Comparison of ENCODE assay signal across 18 cellular contexts in genomic region chr11:11940551-11940950, GRCh38.
DNase-seq lines count a peak whose midpoint lies in the region; ATAC-seq, FAIRE-seq and TF ChIP-seq lines count a peak whose summit lies in the region.
"Had no signal": no experiment of that assay in that cellular context is flagged by ENCODE, and none has a peak within 500 bp of the region (broad histone marks: within the 10 kb centered on the region; RNA-seq: fewer than 3 reads in every experiment).

No MANE protein-coding gene starts in this region.

- CTCF ChIA-PET in MCF 10A (lab: Yijun Ruan, JAX) (interaction anchor here (1.1 to 1.4 kb wide), 2 partner anchors 26 to 104 kb away, joined by 4 to 6 read pairs; no protein-coding TSS in a partner anchor), mammary epithelial cell (lab: Charles Lee; ENCODE audit: low non-redundant PET) (no interaction called here), H1 (lab: Charles Lee; ENCODE audit: partially characterized antibody) (interaction anchor here (0.7 kb wide), 1 partner anchor 1306 kb away, joined by 3 read pairs; no protein-coding TSS in a partner anchor)

- H3K4me3 ChIP-seq in mammary epithelial cell (replicated peaks in 1 of 3; ENCODE audit: insufficient read depth in 1 of 3, low read depth in 2 of 3, low read length in 3 of 3) (no peak overlapping the region), H1 (ENCODE audit: extremely low read depth in 1 of 4, insufficient read depth in 2 of 4, low read depth in 3 of 4, low read length in 4 of 4) (no peak overlapping the region), upper lobe of left lung (no peak overlapping the region)
- H3K4me3 ChIP-seq: GM12878 had no signal

- DNase-seq in MCF 10A (ENCODE audit: unreplicated experiment) (no peak), mammary epithelial cell (no peak), NCI-H146 treated with DMSO at 0.1 percent for 48 hours (lab: John Stamatoyannopoulos, UW; ENCODE audit: unreplicated experiment) (peak; percentile 47), H1 (ENCODE audit: low read depth in 1 of 2, low spot score in 2 of 2) (no peak), progenitor cell of endocrine pancreas (ENCODE audit: low spot score, unreplicated experiment) (no peak), upper lobe of left lung (no peak), natural killer cell (no peak)
- DNase-seq: DMS53, KBM-7, NCI-H1092, NCI-H1930, NCI-H524 treated with DMSO at 0.1 percent for 48 hours, PC-3 had no signal

- H3K9me3 ChIP-seq in mammary epithelial cell (replicated peaks; ENCODE audit: insufficient read depth, low read length) (no peaks in the 10 kb centered on the region), H1 (ENCODE audit: insufficient read depth in 2 of 2, low read depth in 1 of 2, low read length in 1 of 2) (no peaks in the 10 kb centered on the region), upper lobe of left lung (no peaks in the 10 kb centered on the region)

- H2BK120ac ChIP-seq in H1 (replicated peaks; ENCODE audit: low read depth, low read length), result no peak overlapping the region

- no peaks in the 10 kb centered on the region for H3K79me2 ChIP-seq in mammary epithelial cell (ENCODE audit: insufficient read depth, low read length)
- no peaks in the 10 kb centered on the region for H3K79me2 ChIP-seq in H1 (ENCODE audit: control insufficient read depth in 1 of 2, insufficient read depth in 2 of 2, low read length in 2 of 2)

- H3K27ac ChIP-seq in mammary epithelial cell (ENCODE audit: insufficient read depth, low read depth, low read length), result no peak overlapping the region
- no peak overlapping the region for H3K27ac ChIP-seq in H1 (ENCODE audit: low read depth, low read length)
- no peak overlapping the region for H3K27ac ChIP-seq in upper lobe of left lung
- H3K27ac ChIP-seq: C4-2B had no signal

- H3K4me2 ChIP-seq in mammary epithelial cell (ENCODE audit: insufficient read depth, low read depth, low read length), result no peak overlapping the region
- no peak overlapping the region for H3K4me2 ChIP-seq in H1 (ENCODE audit: insufficient read depth in 1 of 2, low read depth in 2 of 2, low read length in 2 of 2)

- peak overlapping the region; percentile 84 for H3K27ac Mint-ChIP-seq in MCF 10A (ENCODE audit: low read depth, unreplicated experiment)
- H3K27ac Mint-ChIP-seq in progenitor cell of endocrine pancreas, result peak overlapping the region; percentile 47
- H3K27ac Mint-ChIP-seq in natural killer cell, result no peak overlapping the region

- no peak overlapping the region for H4K91ac ChIP-seq in H1 (replicated peaks; ENCODE audit: insufficient read length, low read length)

- H3K4me3 Mint-ChIP-seq in MCF 10A (ENCODE audit: unreplicated experiment) (no peak overlapping the region), progenitor cell of endocrine pancreas (ENCODE audit: low read depth) (no peak overlapping the region), natural killer cell (no peak overlapping the region)

- H3K27me3 ChIP-seq in mammary epithelial cell (ENCODE audit: insufficient read depth, low read length), result no peaks in the 10 kb centered on the region
- no peaks in the 10 kb centered on the region for H3K27me3 ChIP-seq in H1 (replicated peaks in 1 of 4; ENCODE audit: control insufficient read depth in 3 of 4, extremely low read depth in 1 of 4, insufficient read depth in 3 of 4, low read length in 3 of 4)
- no peaks in the 10 kb centered on the region for H3K27me3 ChIP-seq in upper lobe of left lung

- dilution Hi-C loops in mammary epithelial cell (cut with HindIII; ENCODE audit: low sequenced_read_pairs), result no loop called here

- no peak overlapping the region for H3K23ac ChIP-seq in H1 (ENCODE audit: insufficient read length)

- H3K18ac ChIP-seq in H1 (ENCODE audit: extremely low read depth, low read length), result no peak overlapping the region

- H2BK20ac ChIP-seq in H1 (ENCODE audit: low read length), result no peak overlapping the region

- H3K36me3 Mint-ChIP-seq in MCF 10A (ENCODE audit: insufficient read depth, unreplicated experiment), result peaks cover 71% of the 10 kb centered on the region
- H3K36me3 Mint-ChIP-seq in progenitor cell of endocrine pancreas (ENCODE audit: insufficient read depth), result peaks cover 24% of the 10 kb centered on the region
- H3K36me3 Mint-ChIP-seq in natural killer cell, result peaks cover 42% of the 10 kb centered on the region

- no peaks in the 10 kb centered on the region for H3K27me3 Mint-ChIP-seq in MCF 10A (ENCODE audit: insufficient read depth, unreplicated experiment)
- H3K27me3 Mint-ChIP-seq in progenitor cell of endocrine pancreas, result no peaks in the 10 kb centered on the region
- H3K27me3 Mint-ChIP-seq in natural killer cell (ENCODE audit: low read depth in 2 of 2), result no peaks in the 10 kb centered on the region

- POLR2A ChIA-PET in MCF 10A (lab: Yijun Ruan, JAX), result no interaction called here
- POLR2A ChIA-PET in H1 (lab: Charles Lee; ENCODE audit: partially characterized antibody), result no interaction called here

- TF ChIP-seq RAD21 in H1 (IDR thresholded peaks at IDR 0.05 in 1 of 2, conservative IDR thresholded peaks at IDR 0.05 in 1 of 2; ENCODE audit: low read depth in 2 of 2, low read length in 2 of 2), result no peak

- TF ChIP-seq CTCF in MCF 10A (IDR thresholded peaks at IDR 0.05; ENCODE audit: unreplicated experiment) (no peak), mammary epithelial cell (conservative IDR thresholded peaks at IDR 0.05 in 1 of 2, IDR thresholded peaks at IDR 0.05 in 1 of 2; ENCODE audit: extremely low read depth in 1 of 2, insufficient read depth in 1 of 2, low read depth in 1 of 2, low read length in 2 of 2) (no peak), H1 (IDR thresholded peaks at IDR 0.05; ENCODE audit: control extremely low read depth in 1 of 3, insufficient read depth in 1 of 3, low read depth in 1 of 3, low read length in 3 of 3) (no peak), progenitor cell of endocrine pancreas (IDR thresholded peaks at IDR 0.05; ENCODE audit: unreplicated experiment) (no peak), upper lobe of left lung (IDR thresholded peaks at IDR 0.05) (no peak), natural killer cell (IDR thresholded peaks at IDR 0.05) (no peak)

- no peak overlapping the region for H4K8ac ChIP-seq in H1 (ENCODE audit: extremely low read depth, insufficient read depth, low read length)

- peaks cover 8% of the 10 kb centered on the region for H3K36me3 ChIP-seq in mammary epithelial cell (ENCODE audit: insufficient read depth, low read length)
- peaks cover 0 to 32% (median 3%) of the 10 kb centered on the region in 4 experiments; a peak in 5 of 8 replicates for H3K36me3 ChIP-seq in H1 (ENCODE audit: control insufficient read depth in 2 of 4, insufficient read depth in 4 of 4, low read length in 3 of 4)
- H3K36me3 ChIP-seq in upper lobe of left lung, result peaks cover 12 to 78% (median 27%) of the 10 kb centered on the region in 4 donors

- no peak overlapping the region for H3K9ac ChIP-seq in mammary epithelial cell (ENCODE audit: insufficient read depth, low read length)
- H3K9ac ChIP-seq in H1 (replicated peaks in 1 of 4; ENCODE audit: extremely low read depth in 1 of 4, low read depth in 3 of 4, low read length in 3 of 4), result no peak overlapping the region

- ATAC-seq in upper lobe of left lung (ENCODE audit: low FRiP score in 2 of 2) (no peak), GM18868 (IDR thresholded peaks at IDR 0.05; ENCODE audit: unreplicated experiment) (no peak), natural killer cell (no peak)
- ATAC-seq: GM12878, PC-3 had no signal

- H2AK5ac ChIP-seq in H1 (ENCODE audit: low read depth, low read length), result no peak overlapping the region

- H3K9me3 Mint-ChIP-seq in MCF 10A (ENCODE audit: unreplicated experiment) (no peaks in the 10 kb centered on the region), progenitor cell of endocrine pancreas (ENCODE audit: low read depth) (no peaks in the 10 kb centered on the region), natural killer cell (no peaks in the 10 kb centered on the region)

- no peak for TF ChIP-seq EP300 in H1 (IDR thresholded peaks at IDR 0.05; ENCODE audit: borderline replicate concordance in 1 of 2, low read depth in 2 of 2, low read length in 2 of 2)
- TF ChIP-seq EP300 in upper lobe of left lung (IDR thresholded peaks at IDR 0.05), result no peak

- H2BK12ac ChIP-seq in H1 (ENCODE audit: low read depth, low read length), result no peak overlapping the region

- H4K20me1 ChIP-seq in mammary epithelial cell (ENCODE audit: insufficient read depth, low read length) (no peaks in the 10 kb centered on the region), H1 (replicated peaks in 1 of 2; ENCODE audit: control insufficient read depth in 1 of 2, insufficient read depth in 2 of 2, low read length in 2 of 2) (no peaks in the 10 kb centered on the region)

- in situ Hi-C loops in mammary epithelial cell (cut with MboI; ENCODE audit: low sequenced_read_pairs in 2 of 2), result no loop called here

- H3K4me1 Mint-ChIP-seq in MCF 10A (ENCODE audit: insufficient read depth, unreplicated experiment), result no peaks in the 10 kb centered on the region
- H3K4me1 Mint-ChIP-seq in progenitor cell of endocrine pancreas (ENCODE audit: low read depth), result no peaks in the 10 kb centered on the region
- H3K4me1 Mint-ChIP-seq in natural killer cell, result no peaks in the 10 kb centered on the region

- H3K14ac ChIP-seq in H1 (ENCODE audit: insufficient read length), result no peak overlapping the region

- H2AFZ ChIP-seq in mammary epithelial cell (ENCODE audit: low read depth, low read length) (no peak overlapping the region), H1 (ENCODE audit: low read length) (no peak overlapping the region)

- H3K56ac ChIP-seq in H1 (replicated peaks; ENCODE audit: insufficient read length, low read depth, low read length), result no peak overlapping the region

- no peaks in the 10 kb centered on the region for H3K79me1 ChIP-seq in H1 (ENCODE audit: low read depth, low read length)

- peak; percentile 74 for FAIRE-seq in H1 (lab: Jason Lieb, UNC)
- FAIRE-seq: A204.1, GM12878, HTR-8/SVneo had no signal

- no peaks in the 10 kb centered on the region for H3K23me2 ChIP-seq in H1 (ENCODE audit: low read depth, low read length)

- TF ChIP-seq POLR2A in H1 (IDR thresholded peaks at IDR 0.05; ENCODE audit: control extremely low read depth in 1 of 2, low read depth in 2 of 2, low read length in 2 of 2) (no peak), upper lobe of left lung (IDR thresholded peaks at IDR 0.05) (no peak)

- no TSS peak for BruUV-seq in MCF 10A (replicated peaks; lab: Mats Ljungman, UMichigan)
- no TSS peak for BruUV-seq in mammary epithelial cell (replicated peaks; lab: Mats Ljungman, UMichigan)

- no peak overlapping the region for H2BK5ac ChIP-seq in H1 (ENCODE audit: low read depth, low read length)

- intact Hi-C loops in MCF 10A (cut with micrococcal nuclease) (no loop called here), mammary epithelial cell (cut with micrococcal nuclease) (no loop called here), natural killer cell (cut with micrococcal nuclease) (no loop called here)

- H2BK15ac ChIP-seq in H1 (ENCODE audit: low read length), result no peak overlapping the region

- H4K5ac ChIP-seq in H1 (ENCODE audit: insufficient read length, low read depth, low read length), result no peak overlapping the region

- H3K4ac ChIP-seq in H1 (replicated peaks; ENCODE audit: insufficient read length, low read depth, low read length), result no peak overlapping the region

- H3K4me1 ChIP-seq in mammary epithelial cell (ENCODE audit: insufficient read depth, low read length), result no peaks in the 10 kb centered on the region
- no peaks in the 10 kb centered on the region for H3K4me1 ChIP-seq in H1 (replicated peaks in 1 of 4; ENCODE audit: control insufficient read depth in 3 of 4, insufficient read depth in 4 of 4, low read length in 3 of 4)
- H3K4me1 ChIP-seq in upper lobe of left lung, result no peaks in the 10 kb centered on the region

Comparison
In these comparisons a context has a peak if more than half of its experiments do, and no peak if none do; other contexts are left out.
1. H3K27ac Mint-ChIP-seq: peak in MCF 10A (single experiment) and progenitor cell of endocrine pancreas (single experiment); none in natural killer cell (0 of 2).